ENCODE assay signal across 18 cellular contexts in the genomic region with DNA sequence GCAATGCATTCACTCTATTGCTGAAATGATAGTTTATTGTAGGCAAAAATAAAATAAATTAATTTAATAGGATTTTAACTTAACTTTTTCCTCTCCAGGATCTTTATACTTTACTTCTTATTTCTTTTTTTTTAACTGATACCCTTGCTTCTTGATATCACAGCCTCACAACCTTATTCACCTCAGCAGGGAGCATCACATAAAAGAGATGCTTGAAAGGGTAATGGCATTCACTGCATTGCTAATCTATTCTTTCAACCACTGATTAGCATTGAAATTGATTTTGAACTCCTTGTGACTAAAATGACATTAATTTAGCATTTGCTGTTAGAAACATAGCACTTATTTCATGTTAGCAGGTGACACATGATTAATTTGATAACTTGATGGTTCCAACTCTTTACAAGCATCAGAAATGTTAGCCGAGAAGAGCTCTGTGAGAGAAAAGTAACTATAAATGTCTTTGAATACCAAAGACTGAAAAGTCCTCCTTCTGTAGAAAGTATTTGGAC.
A peak's percentile ranks its signal among the peaks of the same experiment; 100 is the strongest.
DNase-seq lines count a peak whose midpoint lies in the region; ATAC-seq and TF ChIP-seq lines count a peak whose summit lies in the region.
"Had no signal": no experiment of that assay in that cellular context is flagged by ENCODE, and none has a peak within 500 bp of the region (broad histone marks: within the 10 kb centered on the region; RNA-seq: fewer than 3 reads in every experiment).

No MANE protein-coding gene starts in this region.

- peaks cover 42% of the 10 kb centered on the region for H3K4me1 Mint-ChIP-seq in GM23338
- no peaks in the 10 kb centered on the region for H3K4me1 Mint-ChIP-seq in T-helper 2 cell treated with Interferon-gamma antibody and Interleukin-4, amounts not matched to agents 5 μg/mL and 100 μg/mL, for 36 hours (ENCODE audit: low read depth)
- H3K4me1 Mint-ChIP-seq: CD14-positive monocyte; CD4-positive, alpha-beta memory T cell; IgD-negative memory B cell had no signal

- peak; percentile 62 for ATAC-seq in GM23338
- no peak for ATAC-seq in GM21619 (IDR thresholded peaks at IDR 0.05; ENCODE audit: unreplicated experiment)
- ATAC-seq: GM12878, HCT116, HepG2 had no signal

- TF ChIP-seq CTCF in GM23338 (conservative IDR thresholded peaks at IDR 0.05; ENCODE audit: low read depth in 2 of 2): no peak

- H3K9me2 ChIP-seq in GM23338 (ENCODE audit: insufficient read depth): no peaks in the 10 kb centered on the region

- H3K79me2 ChIP-seq in GM23338 (replicated peaks; ENCODE audit: insufficient read depth): no peaks in the 10 kb centered on the region

- H3K27ac ChIP-seq in GM23338 (ENCODE audit: low read depth) (0 out of 2 replicates have a peak overlapping the region, but pooled peaks have one; percentile 2), HUES64 (ENCODE audit: low read depth, low read length) (peak overlapping the region; percentile 58)
- H3K27ac ChIP-seq: BLaER1 had no signal

- H3K27me3 Mint-ChIP-seq in GM23338 (ENCODE audit: insufficient read depth, low read depth, poor library complexity): peaks cover 9% of the 10 kb centered on the region
- H3K27me3 Mint-ChIP-seq in T-helper 2 cell treated with Interferon-gamma antibody and Interleukin-4, amounts not matched to agents 5 μg/mL and 100 μg/mL, for 36 hours (ENCODE audit: low read depth): no peaks in the 10 kb centered on the region
- H3K27me3 Mint-ChIP-seq: CD4-positive, alpha-beta memory T cell; IgD-negative memory B cell had no signal

- peak; percentile 65 for DNase-seq in GM23338 (ENCODE audit: low spot score)
- no peak for DNase-seq in NOMO-1 treated with dmso at 0.1 percent for 144 hours (lab: John Stamatoyannopoulos, UW; ENCODE audit: unreplicated experiment)
- no peak for DNase-seq in T-helper 2 cell treated with Interferon-gamma antibody and Interleukin-4, amounts not matched to agents 5 μg/mL and 100 μg/mL, for 36 hours (ENCODE audit: low spot score)
- no peak for DNase-seq in head of caudate nucleus
- DNase-seq: 8988T; CD4-positive, alpha-beta memory T cell; DMS79 treated with DMSO at 0.1 percent for 48 hours; HFFc6; KBM-7 had no signal

- H3K9me3 ChIP-seq in HUES64 (ENCODE audit: insufficient read depth, low read depth, low read length) (no peaks in the 10 kb centered on the region), iPS-15b (ENCODE audit: control insufficient read depth, insufficient read depth, low read length) (no peaks in the 10 kb centered on the region)
- H3K9me3 ChIP-seq: BLaER1 had no signal

- peak overlapping the region; percentile 46; the same call in 1 of the 2 replicates for H3K4me2 ChIP-seq in GM23338
- H3K4me2 ChIP-seq: BLaER1 had no signal

- no peak overlapping the region for H2AFZ ChIP-seq in GM23338

- H3K36me3 Mint-ChIP-seq in GM23338 (ENCODE audit: low read depth): peaks cover 26% of the 10 kb centered on the region
- H3K36me3 Mint-ChIP-seq in T-helper 2 cell treated with Interferon-gamma antibody and Interleukin-4, amounts not matched to agents 5 μg/mL and 100 μg/mL, for 36 hours (ENCODE audit: low read depth): no peaks in the 10 kb centered on the region
- H3K36me3 Mint-ChIP-seq: CD14-positive monocyte; CD4-positive, alpha-beta memory T cell; IgD-negative memory B cell had no signal

- intact Hi-C loops in head of caudate nucleus (cut with DNase I): no loop called here

- H3K27ac Mint-ChIP-seq in GM23338: peak overlapping the region; percentile 75
- H3K27ac Mint-ChIP-seq in T-helper 2 cell treated with Interferon-gamma antibody and Interleukin-4, amounts not matched to agents 5 μg/mL and 100 μg/mL, for 36 hours: no peak overlapping the region
- H3K27ac Mint-ChIP-seq: CD14-positive monocyte; CD4-positive, alpha-beta memory T cell; HFFc6; IgD-negative memory B cell had no signal

- H3K9me3 Mint-ChIP-seq in GM23338: no peaks in the 10 kb centered on the region; the same call in 1 of the 3 replicates
- peaks cover 26% of the 10 kb centered on the region for H3K9me3 Mint-ChIP-seq in T-helper 2 cell treated with Interferon-gamma antibody and Interleukin-4, amounts not matched to agents 5 μg/mL and 100 μg/mL, for 36 hours
- H3K9me3 Mint-ChIP-seq: IgD-negative memory B cell had no signal

- H3K9ac ChIP-seq in HUES64 (ENCODE audit: low read depth, low read length) (no peak overlapping the region), iPS-15b (ENCODE audit: low read depth, low read length) (no peak overlapping the region)
- H3K9ac ChIP-seq: BLaER1 had no signal

- H3F3A ChIP-seq in GM23338 (replicated peaks; ENCODE audit: low read depth): no peaks in the 10 kb centered on the region

- peaks cover 43% of the 10 kb centered on the region for H3K4me1 ChIP-seq in GM23338 (ENCODE audit: insufficient read depth)
- peaks cover 41% of the 10 kb centered on the region for H3K4me1 ChIP-seq in HUES64 (ENCODE audit: insufficient read depth, low read length)
- peaks cover 10% of the 10 kb centered on the region for H3K4me1 ChIP-seq in iPS-15b (ENCODE audit: control insufficient read depth, insufficient read depth, low read length)

- H3K36me3 ChIP-seq in GM23338 (ENCODE audit: insufficient read depth): no peaks in the 10 kb centered on the region
- no peaks in the 10 kb centered on the region for H3K36me3 ChIP-seq in HUES64 (ENCODE audit: insufficient read depth, low read length)
- no peaks in the 10 kb centered on the region for H3K36me3 ChIP-seq in iPS-15b (ENCODE audit: control insufficient read depth, insufficient read depth, low read length)
- H3K36me3 ChIP-seq: BLaER1 had no signal

- H3K4me3 Mint-ChIP-seq in GM23338: peak overlapping the region; percentile 37; the same call in 2 of the 3 replicates
- H3K4me3 Mint-ChIP-seq in T-helper 2 cell treated with Interferon-gamma antibody and Interleukin-4, amounts not matched to agents 5 μg/mL and 100 μg/mL, for 36 hours: no peak overlapping the region
- H3K4me3 Mint-ChIP-seq: CD14-positive monocyte; CD4-positive, alpha-beta memory T cell; HFFc6; IgD-negative memory B cell had no signal

- H3K27me3 ChIP-seq in GM23338 (ENCODE audit: insufficient read depth) (no peaks in the 10 kb centered on the region), HUES64 (ENCODE audit: insufficient read depth, low read length) (no peaks in the 10 kb centered on the region), iPS-15b (ENCODE audit: control insufficient read depth, insufficient read depth, low read length) (no peaks in the 10 kb centered on the region)
- H3K27me3 ChIP-seq: BLaER1 had no signal

- 42% methylated on average over 1 of the region's 1 CpG for WGBS in HUES64

- no peaks in the 10 kb centered on the region for H4K20me1 ChIP-seq in GM23338 (replicated peaks; ENCODE audit: insufficient read depth)
- H4K20me1 ChIP-seq: BLaER1 had no signal

- H3K4me3 ChIP-seq in GM23338 (no peak overlapping the region), HUES64 (ENCODE audit: low read length) (no peak overlapping the region), iPS-15b (ENCODE audit: low read depth, low read length) (peak overlapping the region; percentile 10)
- H3K4me3 ChIP-seq: BLaER1, GM12878 had no signal

TF ChIP-seq in GM23338, 12 proteins besides CTCF, POLR2A, EP300 and RAD21:
- TF ChIP-seq ZNF331 (CRISPR knock-in tag; IDR thresholded peaks at IDR 0.05; ENCODE audit: low read depth): no peak
- TF ChIP-seq NANOG (IDR thresholded peaks at IDR 0.05; ENCODE audit: borderline replicate concordance): peak; percentile 80
